ENCODE assay signal across 8 cellular contexts in genomic region chr20:46552460-46553420, GRCh38. TPM values are rescaled to one million over a fixed set of nuclear protein-coding genes. Genes with fewer than 3 reads are reported as not detected.
DNase-seq lines count a peak whose midpoint lies in the region; ATAC-seq and TF ChIP-seq lines count a peak whose summit lies in the region.

No MANE protein-coding gene starts in this region.

- H3K27ac Mint-ChIP-seq in CD4-positive, CD25-positive, alpha-beta regulatory T cell: peak overlapping the region in 2 of 3 donors; percentile 33 to 43
- H3K27ac Mint-ChIP-seq in activated naive CD4-positive, alpha-beta T cell treated with anti-CD3 and anti-CD28 coated beads, Interleukin-2, amount 10 ng/mL, durations not matched to agents 7 days and 5 days: peak overlapping the region; percentile 81

- no peaks in the 10 kb centered on the region for H3K36me3 ChIP-seq in CD4-positive, CD25-positive, alpha-beta regulatory T cell (ENCODE audit: control insufficient read depth, insufficient read depth, low read length)
- H3K36me3 ChIP-seq in HUES48 (ENCODE audit: control insufficient read depth, insufficient read depth, low read length): no peaks in the 10 kb centered on the region
- no peaks in the 10 kb centered on the region for H3K36me3 ChIP-seq in colonic mucosa

- H3K9ac ChIP-seq in HUES48 (ENCODE audit: low read depth, low read length) (no peak overlapping the region), colonic mucosa (ENCODE audit: low read depth in 2 of 2, low read length in 2 of 2) (no peak overlapping the region)

- H3K27ac ChIP-seq in CD4-positive, CD25-positive, alpha-beta regulatory T cell (ENCODE audit: insufficient read depth, low read length, poor library complexity, severe bottlenecking): no peak overlapping the region
- H3K27ac ChIP-seq in HUES48 (ENCODE audit: low read depth, low read length) (peak overlapping the region; percentile 87), colonic mucosa (no peak overlapping the region)

- CTCF ChIA-PET in activated naive CD4-positive, alpha-beta T cell treated with anti-CD3 and anti-CD28 coated beads, Interleukin-2, amount 10 ng/mL, durations not matched to agents 7 days and 5 days (lab: Charles Lee): interaction anchor here (1.2 to 7.4 kb wide), 6 partner anchors 8 to 129 kb away, joined by 3 to 32 read pairs (median 7); no protein-coding TSS in a partner anchor

- peak; percentile 65 to 69 for ATAC-seq in CD4-positive, CD25-positive, alpha-beta regulatory T cell (ENCODE audit: low read depth in 2 of 2)
- ATAC-seq in GM19467 (IDR thresholded peaks at IDR 0.05; ENCODE audit: unreplicated experiment): peak; percentile 71
- ATAC-seq in HG03439 (IDR thresholded peaks at IDR 0.05; ENCODE audit: unreplicated experiment): no peak

- peaks cover 13% of the 10 kb centered on the region for H3K4me1 ChIP-seq in CD4-positive, CD25-positive, alpha-beta regulatory T cell (ENCODE audit: control insufficient read depth, insufficient read depth, low read length, poor library complexity, severe bottlenecking)
- H3K4me1 ChIP-seq in HUES48 (ENCODE audit: control insufficient read depth, insufficient read depth, low read length) (peaks cover 30% of the 10 kb centered on the region), colonic mucosa (no peaks in the 10 kb centered on the region)

- peak overlapping the region in 1 of 4 donors; percentile 15 for H3K4me3 Mint-ChIP-seq in CD4-positive, CD25-positive, alpha-beta regulatory T cell
- peak overlapping the region; percentile 52 for H3K4me3 Mint-ChIP-seq in activated naive CD4-positive, alpha-beta T cell treated with anti-CD3 and anti-CD28 coated beads, Interleukin-2, amount 10 ng/mL, durations not matched to agents 7 days and 5 days

- intact Hi-C loops in colonic mucosa (cut with DNase I): no loop called here

- H3K9me3 Mint-ChIP-seq in CD4-positive, CD25-positive, alpha-beta regulatory T cell: no peaks in the 10 kb centered on the region
- H3K9me3 Mint-ChIP-seq in activated naive CD4-positive, alpha-beta T cell treated with anti-CD3 and anti-CD28 coated beads, Interleukin-2, amount 10 ng/mL, durations not matched to agents 7 days and 5 days: no peaks in the 10 kb centered on the region

- H3K4me3 ChIP-seq in CD4-positive, CD25-positive, alpha-beta regulatory T cell (ENCODE audit: low read depth, low read length): no peak overlapping the region
- H3K4me3 ChIP-seq in HUES48 (ENCODE audit: low read depth, low read length) (no peak overlapping the region), colonic mucosa (no peak overlapping the region)

- no peaks in the 10 kb centered on the region for H3K27me3 Mint-ChIP-seq in CD4-positive, CD25-positive, alpha-beta regulatory T cell
- peaks cover 32% of the 10 kb centered on the region for H3K27me3 Mint-ChIP-seq in activated naive CD4-positive, alpha-beta T cell treated with anti-CD3 and anti-CD28 coated beads, Interleukin-2, amount 10 ng/mL, durations not matched to agents 7 days and 5 days

- peaks cover 0 to 17% (median 11%) of the 10 kb centered on the region in 4 donors for H3K4me1 Mint-ChIP-seq in CD4-positive, CD25-positive, alpha-beta regulatory T cell
- H3K4me1 Mint-ChIP-seq in activated naive CD4-positive, alpha-beta T cell treated with anti-CD3 and anti-CD28 coated beads, Interleukin-2, amount 10 ng/mL, durations not matched to agents 7 days and 5 days: peaks cover 55% of the 10 kb centered on the region

- no peaks in the 10 kb centered on the region for H3K36me3 Mint-ChIP-seq in CD4-positive, CD25-positive, alpha-beta regulatory T cell
- no peaks in the 10 kb centered on the region for H3K36me3 Mint-ChIP-seq in activated naive CD4-positive, alpha-beta T cell treated with anti-CD3 and anti-CD28 coated beads, Interleukin-2, amount 10 ng/mL, durations not matched to agents 7 days and 5 days

- H3K27me3 ChIP-seq in CD4-positive, CD25-positive, alpha-beta regulatory T cell (ENCODE audit: control insufficient read depth, insufficient read depth, low read length): no peaks in the 10 kb centered on the region
- no peaks in the 10 kb centered on the region for H3K27me3 ChIP-seq in HUES48 (ENCODE audit: control insufficient read depth, insufficient read depth, low read length)
- no peaks in the 10 kb centered on the region for H3K27me3 ChIP-seq in colonic mucosa

- H3K9me3 ChIP-seq in CD4-positive, CD25-positive, alpha-beta regulatory T cell (ENCODE audit: control insufficient read depth in 2 of 2, low read length in 2 of 2): no peaks in the 10 kb centered on the region
- no peaks in the 10 kb centered on the region for H3K9me3 ChIP-seq in HUES48 (ENCODE audit: control insufficient read depth, insufficient read depth, low read length)
- H3K9me3 ChIP-seq in colonic mucosa: no peaks in the 10 kb centered on the region

- no peak for TF ChIP-seq CTCF in colonic mucosa (IDR thresholded peaks at IDR 0.05)

- peak in 1 of 3 donors; percentile 64 for DNase-seq in CD4-positive, CD25-positive, alpha-beta regulatory T cell
- DNase-seq in activated naive CD4-positive, alpha-beta T cell treated with anti-CD3 and anti-CD28 coated beads, Interleukin-2, amount 10 ng/mL, durations not matched to agents 7 days and 5 days: peak; percentile 75
- DNase-seq in NCI-H1417 treated with DMSO at 0.1 percent for 48 hours (lab: John Stamatoyannopoulos, UW): no peak
- no peak for DNase-seq in NCI-H748 treated with DMSO at 0.1 percent for 48 hours (lab: John Stamatoyannopoulos, UW)
- no peak for DNase-seq in colonic mucosa

RNA-seq across cellular contexts. Expression of gene OCSTAMP, which starts 2.3 kb away (rescaled TPM):
- total RNA-seq in CD4-positive, CD25-positive, alpha-beta regulatory T cell: not detected
- not detected for polyA plus RNA-seq in CD4-positive, CD25-positive, alpha-beta regulatory T cell
- not detected for total RNA-seq in colonic mucosa

RNA-seq across cellular contexts. Expression of gene ZNF334, which starts 39.4 kb away (rescaled TPM):
- total RNA-seq in CD4-positive, CD25-positive, alpha-beta regulatory T cell: 0.25 TPM
- under 1 TPM in 3 of 4 donors, not detected in 1; 0.14 to 0.22 (median 0.19) TPM for polyA plus RNA-seq in CD4-positive, CD25-positive, alpha-beta regulatory T cell
- 1 to 10 TPM; 1.3 to 1.6 TPM for total RNA-seq in colonic mucosa
